ENCODE assay signal across 29 cellular contexts in genomic region chr17:5783269-5783668, GRCh38.
DNase-seq lines count a peak whose midpoint lies in the region; ATAC-seq, FAIRE-seq and TF ChIP-seq lines count a peak whose summit lies in the region.
"Had no signal": no experiment of that assay in that cellular context is flagged by ENCODE, and none has a peak within 500 bp of the region (broad histone marks: within the 10 kb centered on the region; RNA-seq: fewer than 3 reads in every experiment).

No MANE protein-coding gene starts in this region.

- H3K9ac ChIP-seq in HepG2 (ENCODE audit: insufficient read depth, low read depth, low read length): no peak overlapping the region
- H3K9ac ChIP-seq: BLaER1; BLaER1 treated with 17β-estradiol and CSF1 and Interleukin-3, amounts not matched to agents 10 nM and 100 nM had no signal

- no peak overlapping the region for H2AFZ ChIP-seq in HepG2 (ENCODE audit: low read length)

- H3K36me3 ChIP-seq in HepG2 (replicated peaks in 1 of 2; ENCODE audit: control insufficient read depth in 1 of 2, insufficient read depth in 2 of 2, low read length in 2 of 2): no peaks in the 10 kb centered on the region
- H3K36me3 ChIP-seq in right lobe of liver: no peaks in the 10 kb centered on the region
- H3K36me3 ChIP-seq: BE2C; BLaER1; BLaER1 treated with 17β-estradiol and CSF1 and Interleukin-3, amounts not matched to agents 10 nM and 100 nM had no signal

- TF ChIP-seq EP300 in HepG2 (IDR thresholded peaks at IDR 0.05; ENCODE audit: low read depth in 2 of 2, low read length in 2 of 2) (no peak), HepG2 (CRISPR knock-in tag; IDR thresholded peaks at IDR 0.05; ENCODE audit: borderline replicate concordance) (no peak)

- no peak overlapping the region for H3K27ac ChIP-seq in HepG2 (ENCODE audit: extremely low read length, insufficient read depth, low read length)
- H3K27ac ChIP-seq in right lobe of liver: no peak overlapping the region
- H3K27ac ChIP-seq: 22Rv1; A549; BLaER1; BLaER1 treated with 17β-estradiol and CSF1 and Interleukin-3, amounts not matched to agents 10 nM and 100 nM; C4-2B had no signal

- H3K27me3 ChIP-seq in HepG2 (ENCODE audit: control insufficient read depth in 1 of 2, insufficient read depth in 2 of 2, low read length in 2 of 2) (no peaks in the 10 kb centered on the region), right lobe of liver (no peaks in the 10 kb centered on the region)
- H3K27me3 ChIP-seq: BE2C; BLaER1; BLaER1 treated with 17β-estradiol and CSF1 and Interleukin-3, amounts not matched to agents 10 nM and 100 nM had no signal

- WGBS in HepG2 (ENCODE audit: low lambda C conversion rate): 93% methylated on average over 4 of the region's 4 CpGs
- WGBS in right lobe of liver (ENCODE audit: insufficient coverage, low coverage, low lambda C conversion rate, missing lambda C conversion rate): 73% methylated on average over 4 of the region's 4 CpGs

- no peak overlapping the region for H3K4me2 ChIP-seq in HepG2 (ENCODE audit: low read depth, low read length)
- H3K4me2 ChIP-seq: A549; BLaER1; BLaER1 treated with 17β-estradiol and CSF1 and Interleukin-3, amounts not matched to agents 10 nM and 100 nM had no signal

- H3K79me2 ChIP-seq in HepG2 (ENCODE audit: insufficient read depth, low read length): no peaks in the 10 kb centered on the region

- no peaks in the 10 kb centered on the region for H4K20me1 ChIP-seq in HepG2 (ENCODE audit: insufficient read depth, low read length)
- H4K20me1 ChIP-seq: BLaER1 had no signal

- TF ChIP-seq CTCF in HepG2 (CRISPR knock-in tag; IDR thresholded peaks at IDR 0.05): no peak
- TF ChIP-seq CTCF in right lobe of liver (IDR thresholded peaks at IDR 0.05): no peak

- ATAC-seq in HepG2 (no peak), right lobe of liver (no peak)
- ATAC-seq: A549; CD8-positive, alpha-beta T cell had no signal

- no peak for DNase-seq in HepG2 (ENCODE audit: low spot score)
- no peak for DNase-seq in right lobe of liver
- DNase-seq: 8988T; ACHN; AML-193; BE2C; C1 segment of cervical spinal cord; Caco-2; Calu3; CD4-positive, alpha-beta memory T cell; CD4-positive, alpha-beta T cell; CD4-positive, CD25-positive, alpha-beta regulatory T cell; CD8-positive, alpha-beta memory T cell; CD8-positive, alpha-beta T cell; COR-L47; DMS 273 treated with DMSO at 0.1 percent for 48 hours; DMS153; DMS53; DMS79; DMS79 treated with DMSO at 0.1 percent for 48 hours; DND-41; EL had no signal

- no TSS peak for BruUV-seq in HepG2 (replicated peaks; lab: Mats Ljungman, UMichigan)

- peaks cover 17% of the 10 kb centered on the region; the same call in 1 of the 2 replicates for H3K9me3 ChIP-seq in HepG2 (ENCODE audit: low read length)
- no peaks in the 10 kb centered on the region for H3K9me3 ChIP-seq in right lobe of liver
- H3K9me3 ChIP-seq: BE2C, Caco-2 had no signal

- POLR2A ChIA-PET in HepG2 (lab: Yijun Ruan, JAX): no interaction called here

- TF ChIP-seq RAD21 in HepG2 (CRISPR knock-in tag; IDR thresholded peaks at IDR 0.05): no peak

- in situ Hi-C loops in HepG2 (cut with HindIII; ENCODE audit: extremely low pct_ligation_motif_present, low pct_unique_long_range_greater_than_20kb): no loop called here

- no peak for FAIRE-seq in HepG2 (lab: Jason Lieb, UNC)
- FAIRE-seq: A204.1, A549, D721Med had no signal

- H3K4me3 ChIP-seq in HepG2 (replicated peaks in 1 of 3; ENCODE audit: insufficient read depth in 1 of 3, low read depth in 2 of 3, low read length in 3 of 3) (no peak overlapping the region), right lobe of liver (no peak overlapping the region)
- H3K4me3 ChIP-seq: A549; BLaER1; BLaER1 treated with 17β-estradiol and CSF1 and Interleukin-3, amounts not matched to agents 10 nM and 100 nM had no signal

- peaks cover 77% of the 10 kb centered on the region for H3K4me1 ChIP-seq in HepG2 (ENCODE audit: insufficient read depth, low read length)
- H3K4me1 ChIP-seq in right lobe of liver: no peaks in the 10 kb centered on the region
- H3K4me1 ChIP-seq: A549, BE2C, Caco-2 had no signal

- TF ChIP-seq POLR2A in HepG2 (IDR thresholded peaks at IDR 0.05; ENCODE audit: insufficient read depth in 1 of 2, low read depth in 2 of 2, low read length in 2 of 2) (no peak), right lobe of liver (IDR thresholded peaks at IDR 0.05) (no peak)

- intact Hi-C loops in HepG2 (cut with micrococcal nuclease; ENCODE audit: unreplicated experiment): loop anchor here (2.0 kb wide), 1 partner anchor 20 kb away; no protein-coding TSS in a partner anchor
- intact Hi-C loops in right lobe of liver (cut with DNase I): no loop called here

- CTCF ChIA-PET in HepG2 (lab: Yijun Ruan, JAX; ENCODE audit: low intra/inter-chr PET ratio, low total read pairs): no interaction called here

TF ChIP-seq in HepG2, 621 proteins besides CTCF, POLR2A, EP300 and RAD21:
- TF ChIP-seq MEIS1 (CRISPR knock-in tag; IDR thresholded peaks at IDR 0.05; ENCODE audit: borderline replicate concordance) (no peak), ZNF256 (CRISPR knock-in tag; conservative IDR thresholded peaks at IDR 0.05) (peak; percentile 100)
